1 cellular context compared by ENCODE assay signal in the genomic region with DNA sequence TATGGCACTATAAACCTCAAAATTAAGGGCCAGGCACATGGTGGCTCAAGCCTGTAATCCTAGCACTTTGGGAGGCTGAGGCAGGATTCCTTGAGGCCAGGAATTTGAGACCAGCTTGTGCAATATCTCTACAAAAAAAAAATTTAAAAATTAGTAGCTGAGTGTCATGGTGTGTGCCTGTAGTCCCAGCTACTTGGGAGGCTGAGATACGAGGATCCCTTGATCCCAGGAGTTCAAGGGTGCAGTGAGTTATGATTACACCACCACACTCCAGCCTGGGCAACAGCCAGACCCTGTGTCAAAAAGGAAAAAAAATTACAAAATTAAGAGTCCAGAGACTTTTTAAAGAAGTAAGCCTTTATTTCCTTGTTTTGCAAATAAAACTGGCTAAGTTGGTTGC.
TF ChIP-seq lines count a peak whose summit lies in the region.

No MANE protein-coding gene starts in this region.

TF ChIP-seq in HEK293, 187 proteins besides CTCF, POLR2A, EP300 and RAD21:
- peak; percentile 68; the same call in 1 of the 2 replicates for TF ChIP-seq MYNN (tag by site-specific recombination; IDR thresholded peaks at IDR 0.05; ENCODE audit: borderline replicate concordance)
- no peak for TF ChIP-seq ZNF707 (tag by site-specific recombination; IDR thresholded peaks at IDR 0.05)
